In the genomic region with DNA sequence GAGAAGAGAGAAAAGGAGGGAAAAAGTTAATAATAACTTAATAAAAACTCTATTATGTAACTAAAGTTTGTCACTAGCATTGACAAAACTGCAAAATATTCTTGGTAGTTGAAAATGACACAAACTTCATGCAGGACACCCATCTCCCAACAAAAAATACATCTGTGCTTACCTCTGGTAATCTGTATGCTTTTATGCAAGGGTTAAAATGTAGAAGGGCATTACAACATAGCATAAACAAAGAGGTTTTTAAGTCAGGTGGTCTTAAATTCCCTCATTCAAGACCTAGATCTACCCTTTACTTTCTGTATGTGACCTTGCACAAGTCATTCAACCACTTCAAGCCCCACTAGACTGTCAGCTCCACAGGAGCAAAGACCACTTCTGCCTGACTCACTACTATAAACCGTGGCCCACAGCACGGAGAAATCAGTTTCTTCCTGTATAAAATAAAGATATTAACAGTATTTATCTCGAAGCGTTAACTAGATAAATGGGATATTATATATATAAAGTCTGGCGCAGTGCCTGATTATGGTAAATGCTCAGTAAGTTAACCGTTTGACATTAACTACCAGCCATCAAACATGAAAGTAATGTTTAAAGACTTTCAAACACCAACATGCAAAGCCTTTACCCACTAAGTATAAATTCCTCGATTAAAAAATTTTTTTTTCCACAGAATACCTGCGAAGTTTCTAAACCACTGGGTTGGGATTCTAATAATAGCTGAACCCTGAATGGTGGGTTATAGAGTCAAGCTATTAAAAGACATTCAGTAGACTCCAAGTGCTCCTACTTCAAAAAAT, we compare ENCODE assay signal across 8 cellular contexts. TPM values are rescaled to one million over a fixed set of nuclear protein-coding genes. Genes with fewer than 3 reads are reported as not detected.
DNase-seq lines count a peak whose midpoint lies in the region; ATAC-seq, FAIRE-seq and TF ChIP-seq lines count a peak whose summit lies in the region.

No MANE protein-coding gene starts in this region.

- TF ChIP-seq POLR2A in K562 (conservative IDR thresholded peaks at IDR 0.05) = no peak

- H3K4me3 ChIP-seq in BJ (ENCODE audit: low read depth, low read length) (peak overlapping the region; percentile 95), K562 (peak overlapping the region; percentile 78), lower lobe of right lung (peak overlapping the region; percentile 88), upper lobe of right lung (peak overlapping the region; percentile 95)

- peak overlapping the region; percentile 83 for H2AFZ ChIP-seq in K562 (ENCODE audit: low read depth, low read length)

- no peaks in the 10 kb centered on the region for H3K9me1 ChIP-seq in K562 (ENCODE audit: control insufficient read depth, insufficient read depth, low read length)

- H3K27ac ChIP-seq in K562 (ENCODE audit: extremely low read depth, low read depth, low read length) (no peak overlapping the region), lower lobe of right lung (peak overlapping the region; percentile 100), upper lobe of right lung (peak overlapping the region; percentile 100)

- ATAC-seq in K562 = no peak
- no peak for ATAC-seq in lower lobe of right lung
- ATAC-seq in upper lobe of right lung = no peak

- no peak for TF ChIP-seq EP300 in K562 (IDR thresholded peaks at IDR 0.05; ENCODE audit: low read length)

- H3K4me2 ChIP-seq in K562 (ENCODE audit: insufficient read depth, low read length) = peak overlapping the region; percentile 87

- no peaks in the 10 kb centered on the region for H3K36me3 ChIP-seq in BJ (ENCODE audit: control insufficient read depth, insufficient read depth, low read length)
- no peaks in the 10 kb centered on the region for H3K36me3 ChIP-seq in K562 (ENCODE audit: control insufficient read depth, insufficient read depth, low read length)
- H3K36me3 ChIP-seq in lower lobe of right lung = no peaks in the 10 kb centered on the region
- H3K36me3 ChIP-seq in upper lobe of right lung = no peaks in the 10 kb centered on the region

- no peaks in the 10 kb centered on the region for H4K20me1 ChIP-seq in K562 (replicated peaks; ENCODE audit: control insufficient read depth, insufficient read depth, low read length)

- WGBS in K562 (ENCODE audit: insufficient coverage, low coverage, missing lambda C conversion rate) = 14% methylated on average over 8 of the region's 8 CpGs

- peaks cover 6% of the 10 kb centered on the region; the same call in 2 of the 3 replicates for H3K79me2 ChIP-seq in K562 (ENCODE audit: control insufficient read depth, insufficient read depth, low read length)

- no peak for DNase-seq in BJ (ENCODE audit: low read depth)
- peak; percentile 24 for DNase-seq in KBM-7
- peak in 1 of 4 experiments; percentile 33 for DNase-seq in K562 (ENCODE audit: extremely low read depth in 1 of 4, low spot score in 3 of 4)
- DNase-seq in lower lobe of right lung = no peak
- DNase-seq in upper lobe of right lung = no peak
- DNase-seq in activated CD8-positive, alpha-beta memory T cell treated with anti-CD3 and anti-CD28 coated beads, Interleukin-2, amount 50 U/mL, for 48 hours = no peak
- no peak for DNase-seq in putamen (ENCODE audit: low spot score)
- no peak for DNase-seq in GM13977 (ENCODE audit: low spot score)

- POLR2A ChIA-PET in BJ (lab: Charles Lee) = no interaction called here
- POLR2A ChIA-PET in K562 (lab: Yijun Ruan, JAX) = interaction anchor here (1.5 kb wide), 1 partner anchor 11 kb away, joined by 3 read pairs; no protein-coding TSS in a partner anchor

- H3K27me3 ChIP-seq in BJ (ENCODE audit: control insufficient read depth, insufficient read depth, low read length) (no peaks in the 10 kb centered on the region), K562 (ENCODE audit: control insufficient read depth in 2 of 2, insufficient read depth in 2 of 2, low read length in 2 of 2) (no peaks in the 10 kb centered on the region), lower lobe of right lung (ENCODE audit: low read depth) (no peaks in the 10 kb centered on the region), upper lobe of right lung (no peaks in the 10 kb centered on the region)

- TF ChIP-seq CTCF in BJ (IDR thresholded peaks at IDR 0.05; ENCODE audit: insufficient read depth, low read depth, low read length) (no peak), K562 (IDR thresholded peaks at IDR 0.05 in 2 of 3, conservative IDR thresholded peaks at IDR 0.05 in 1 of 3; ENCODE audit: insufficient read depth in 2 of 3, low read depth in 1 of 3, low read length in 3 of 3) (no peak), lower lobe of right lung (IDR thresholded peaks at IDR 0.05) (no peak), upper lobe of right lung (IDR thresholded peaks at IDR 0.05) (no peak), GM13977 (IDR thresholded peaks at IDR 0.05; ENCODE audit: extremely low read depth, insufficient read depth, missing control alignments) (no peak)

- peaks cover 9 to 19% of the 10 kb centered on the region in 2 experiments for H3K4me1 ChIP-seq in K562 (replicated peaks in 1 of 2; ENCODE audit: control insufficient read depth in 2 of 2, insufficient read depth in 2 of 2, low read length in 2 of 2)
- peaks cover 26% of the 10 kb centered on the region for H3K4me1 ChIP-seq in lower lobe of right lung
- peaks cover 27% of the 10 kb centered on the region for H3K4me1 ChIP-seq in upper lobe of right lung

- no peaks in the 10 kb centered on the region for H3K9me3 ChIP-seq in K562 (replicated peaks; ENCODE audit: control insufficient read depth, insufficient read depth, low read depth, low read length)
- H3K9me3 ChIP-seq in lower lobe of right lung = peaks cover 21% of the 10 kb centered on the region
- H3K9me3 ChIP-seq in upper lobe of right lung = peaks cover 13% of the 10 kb centered on the region

- TSS peak; percentile 40 for BruUV-seq in K562 (replicated peaks; lab: Mats Ljungman, UMichigan)

- CTCF ChIA-PET in BJ (lab: Yijun Ruan, JAX) = interaction anchor here (0.5 to 1.0 kb wide), 3 partner anchors 119 to 1525 kb away, joined by 3 read pairs; no protein-coding TSS in a partner anchor
- CTCF ChIA-PET in K562 (lab: Yijun Ruan, JAX; ENCODE audit: low intra/inter-chr PET ratio) = no interaction called here

- TF ChIP-seq RAD21 in K562 (CRISPR knock-in tag; conservative IDR thresholded peaks at IDR 0.05 in 1 of 2, IDR thresholded peaks at IDR 0.05 in 1 of 2) = no peak

- H3K9ac ChIP-seq in K562 (ENCODE audit: insufficient read depth in 1 of 2, low read depth in 2 of 2, low read length in 2 of 2) = peak overlapping the region in 1 of 2 experiments; percentile 98; a peak in 2 of 4 replicates

- in situ Hi-C loops in KBM-7 (cut with MboI; ENCODE audit: low pct_unique_long_range_greater_than_20kb, low sequenced_read_pairs) (no loop called here), K562 (cut with MboI) (no loop called here), GM13977 (cut with MboI; ENCODE audit: low pct_unique_long_range_greater_than_20kb, low sequenced_read_pairs, unreplicated experiment) (no loop called here)

- FAIRE-seq in K562 (lab: Jason Lieb, UNC) = peak; percentile 11

- intact Hi-C loops in K562 (cut with micrococcal nuclease) = loop anchor here (10.0 kb wide), 1 partner anchor 345 kb away; no protein-coding TSS in a partner anchor
- intact Hi-C loops in lower lobe of right lung (cut with DNase I) = no loop called here
- intact Hi-C loops in upper lobe of right lung (cut with DNase I) = no loop called here

TF ChIP-seq in K562, 482 proteins besides CTCF, POLR2A, EP300 and RAD21 (continues in another document):
- TF ChIP-seq SRSF1 (IDR thresholded peaks at IDR 0.05; ENCODE audit: low read depth, low read length) = no peak
- TF ChIP-seq SAFB (IDR thresholded peaks at IDR 0.05; ENCODE audit: borderline replicate concordance, low read depth, low read length) = no peak
- no peak for TF ChIP-seq ZFP36 (IDR thresholded peaks at IDR 0.05; ENCODE audit: low read depth, low read length, partially characterized antibody)
- no peak for TF ChIP-seq ZNF57 (CRISPR knock-in tag; IDR thresholded peaks at IDR 0.05)
- no peak for TF ChIP-seq CREBBP (IDR thresholded peaks at IDR 0.05; ENCODE audit: low read depth, low read length)
- no peak for TF ChIP-seq ZSCAN32 (CRISPR knock-in tag; IDR thresholded peaks at IDR 0.05)
- TF ChIP-seq TSC22D4 (tag; IDR thresholded peaks at IDR 0.05) = no peak
- no peak for TF ChIP-seq NELFE (IDR thresholded peaks at IDR 0.05; ENCODE audit: insufficient read depth, insufficient read length)
- TF ChIP-seq, protein P1, sequence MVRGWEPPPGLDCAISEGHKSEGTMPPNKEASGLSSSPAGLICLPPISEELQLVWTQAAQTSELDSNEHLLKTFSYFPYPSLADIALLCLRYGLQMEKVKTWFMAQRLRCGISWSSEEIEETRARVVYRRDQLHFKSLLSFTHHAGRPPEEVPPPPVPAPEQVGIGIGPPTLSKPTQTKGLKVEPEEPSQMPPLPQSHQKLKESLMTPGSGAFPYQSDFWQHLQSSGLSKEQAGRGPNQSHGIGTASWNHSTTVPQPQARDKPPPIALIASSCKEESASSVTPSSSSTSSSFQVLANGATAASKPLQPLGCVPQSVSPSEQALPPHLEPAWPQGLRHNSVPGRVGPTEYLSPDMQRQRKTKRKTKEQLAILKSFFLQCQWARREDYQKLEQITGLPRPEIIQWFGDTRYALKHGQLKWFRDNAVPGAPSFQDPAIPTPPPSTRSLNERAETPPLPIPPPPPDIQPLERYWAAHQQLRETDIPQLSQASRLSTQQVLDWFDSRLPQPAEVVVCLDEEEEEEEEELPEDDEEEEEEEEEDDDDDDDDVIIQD (CRISPR knock-in tag; IDR thresholded peaks at IDR 0.05) = no peak

RNA-seq across cellular contexts. Expression of a gene that starts 2.0 kb away (rescaled TPM):
- polyA plus RNA-seq in BJ (2011; rRNA removed) (5.3 and 7.1 TPM in 2 replicates), K562 (2011; rRNA removed) (0.87 and 1.3 TPM in 2 replicates), K562 (2014; fragmentation: Illumina TruSeq; extraction: Trizol) (2.0 and 2.1 TPM in 2 replicates), K562 (2014; fragmentation: Nextera tagmentation; extraction: Ambion mirVana) (under 1 TPM; 0.32 to 0.48 TPM), K562 (2014; rRNA removed) (1.2 and 2.5 TPM in 2 replicates)
- 7.6 and 9.7 TPM in 2 replicates for polyA minus RNA-seq in BJ (2011; rRNA and poly(A)+ RNA removed)
- total RNA-seq in K562 (2011; cell fraction: chromatin; rRNA removed; ENCODE audit: low replicate concordance) = 5.1 and 5.3 TPM in 2 replicates
- total RNA-seq in K562 (2011; cell fraction: nucleolus; rRNA removed) = 4.3 and 4.8 TPM in 2 replicates
- 3.3 and 4.2 TPM in 2 replicates for total RNA-seq in K562 (2011; cell fraction: nucleoplasm; rRNA removed)
- total RNA-seq in K562 (2014; rRNA removed) (1.8 and 2.2 TPM in 2 replicates), K562 (2014; rRNA removed; fragmentation: Illumina TruSeq; extraction: Trizol) (4.1 and 5.2 TPM in 2 replicates), K562 (2015; rRNA removed; fragmentation: Illumina TruSeq; extraction: Trizol) (5.0 and 5.4 TPM in 2 replicates), K562 (2021) (3.0 and 3.1 TPM in 2 replicates), lower lobe of right lung (17.1 TPM), upper lobe of right lung (17.5 TPM)
- 0.40 and 0.54 TPM in 2 replicates for polyA plus RNA-seq in K562 (2011; cell fraction: cytosol; rRNA removed)
- 1.4 and 2.2 TPM in 2 replicates for polyA plus RNA-seq in K562 (2011; cell fraction: nucleus; rRNA removed)
- polyA plus RNA-seq in K562 (2012) = 5.0 and 6.3 TPM in 2 replicates
- polyA minus RNA-seq in K562 (2011; rRNA and poly(A)+ RNA removed) = 1.3 and 4.4 TPM in 2 replicates
- polyA minus RNA-seq in K562 (2011; cell fraction: cytosol; rRNA and poly(A)+ RNA removed) = 0.55 and 1.3 TPM in 2 replicates
- polyA minus RNA-seq in K562 (2011; cell fraction: nucleus; rRNA and poly(A)+ RNA removed) = 4.8 and 7.8 TPM in 2 replicates
